20 cellular contexts compared by ENCODE assay signal in genomic region chr20:4022386-4023350, GRCh38. TPM values are rescaled to one million over a fixed set of nuclear protein-coding genes. Genes with fewer than 3 reads are reported as not detected.
A peak's percentile ranks its signal among the peaks of the same experiment; 100 is the strongest.
DNase-seq lines count a peak whose midpoint lies in the region; ATAC-seq and TF ChIP-seq lines count a peak whose summit lies in the region.
"Had no signal": no experiment of that assay in that cellular context is flagged by ENCODE, and none has a peak within 500 bp of the region (broad histone marks: within the 10 kb centered on the region; RNA-seq: fewer than 3 reads in every experiment).

No MANE protein-coding gene starts in this region.

- TF ChIP-seq CTCF in esophagus muscularis mucosa (IDR thresholded peaks at IDR 0.05) (no peak), type B pancreatic cell (conservative IDR thresholded peaks at IDR 0.05) (no peak)

- TF ChIP-seq EP300 in esophagus muscularis mucosa (IDR thresholded peaks at IDR 0.05), result no peak

- no peak overlapping the region for H2BK15ac ChIP-seq in mesenchymal stem cell (ENCODE audit: low read depth, poor library complexity, severe bottlenecking)

- H3K9me3 ChIP-seq in esophagus muscularis mucosa (no peaks in the 10 kb centered on the region), mesenchymal stem cell (ENCODE audit: control insufficient read depth, low read length) (peaks cover 6% of the 10 kb centered on the region)
- H3K9me3 ChIP-seq: colonic mucosa, testis had no signal

- no peak overlapping the region for H4K91ac ChIP-seq in mesenchymal stem cell (ENCODE audit: low read length)

- H3K9ac ChIP-seq in mesenchymal stem cell (ENCODE audit: low read length), result peak overlapping the region; percentile 83

- no peak overlapping the region for H2BK5ac ChIP-seq in mesenchymal stem cell (ENCODE audit: low read depth, low read length, poor library complexity, severe bottlenecking)

- H3K4me3 Mint-ChIP-seq in type B pancreatic cell, result peak overlapping the region; percentile 26
- no peak overlapping the region for H3K4me3 Mint-ChIP-seq in activated T-helper 2 cell treated with anti-CD3 and anti-CD28 coated beads, Interferon-gamma antibody, Interleukin-2, Interleukin-4, amounts not matched to agents 10 μg/mL and 5 μg/mL and 100 μg/mL, durations not matched to agents 14 hours and 24 hours and 36 hours (ENCODE audit: low read depth)
- H3K4me3 Mint-ChIP-seq: activated CD8-positive, alpha-beta T cell treated with anti-CD3 and anti-CD28 coated beads, Interleukin-2, amount 10 ng/mL, durations not matched to agents 7 days and 5 days; activated T-helper 17 cell treated with anti-CD3 and anti-CD28 coated beads, Interleukin-2, amount 50 U/mL, for 72 hours; CD4-positive, alpha-beta T cell had no signal

- no peak overlapping the region for H2BK120ac ChIP-seq in mesenchymal stem cell (ENCODE audit: low read depth, low read length)

- H3K27ac Mint-ChIP-seq in type B pancreatic cell, result peak overlapping the region; percentile 2
- no peak overlapping the region for H3K27ac Mint-ChIP-seq in activated T-helper 2 cell treated with anti-CD3 and anti-CD28 coated beads, Interferon-gamma antibody, Interleukin-2, Interleukin-4, amounts not matched to agents 10 μg/mL and 5 μg/mL and 100 μg/mL, durations not matched to agents 14 hours and 24 hours and 36 hours
- H3K27ac Mint-ChIP-seq: activated CD8-positive, alpha-beta T cell treated with anti-CD3 and anti-CD28 coated beads, Interleukin-2, amount 10 ng/mL, durations not matched to agents 7 days and 5 days; activated T-helper 17 cell treated with anti-CD3 and anti-CD28 coated beads, Interleukin-2, amount 50 U/mL, for 72 hours; CD4-positive, alpha-beta T cell had no signal

- H3K36me3 ChIP-seq in esophagus muscularis mucosa, result no peaks in the 10 kb centered on the region
- no peaks in the 10 kb centered on the region for H3K36me3 ChIP-seq in mesenchymal stem cell (ENCODE audit: control insufficient read depth in 1 of 2, insufficient read depth in 2 of 2, low read depth in 1 of 2, low read length in 2 of 2)
- H3K36me3 ChIP-seq: colonic mucosa, heart left ventricle, MG63 had no signal

- peak overlapping the region in 1 of 2 experiments; percentile 60 for H3K18ac ChIP-seq in mesenchymal stem cell (ENCODE audit: low read depth in 1 of 2, low read length in 2 of 2)

- no peak for TF ChIP-seq POLR2A in esophagus muscularis mucosa (IDR thresholded peaks at IDR 0.05; ENCODE audit: low read depth)

- no peak overlapping the region for H3K14ac ChIP-seq in mesenchymal stem cell (ENCODE audit: low read length in 2 of 2)

- no peaks in the 10 kb centered on the region for H3K79me1 ChIP-seq in mesenchymal stem cell (replicated peaks; ENCODE audit: low read length, poor library complexity, severe bottlenecking)

- H2AK5ac ChIP-seq in mesenchymal stem cell (ENCODE audit: low read length, severe bottlenecking), result no peak overlapping the region

- H3K4me1 ChIP-seq in esophagus muscularis mucosa (peaks cover 0 to 20% (median 10%) of the 10 kb centered on the region in 4 donors), mesenchymal stem cell (ENCODE audit: control insufficient read depth, insufficient read depth, low read depth, low read length) (no peaks in the 10 kb centered on the region)
- H3K4me1 ChIP-seq: colonic mucosa had no signal

- no peak for ATAC-seq in GM21786 (IDR thresholded peaks at IDR 0.05; ENCODE audit: unreplicated experiment)
- ATAC-seq: activated CD8-positive, alpha-beta T cell treated with anti-CD3 and anti-CD28 coated beads, Interleukin-2, amount 10 ng/mL, durations not matched to agents 7 days and 5 days; activated T-helper 17 cell treated with anti-CD3 and anti-CD28 coated beads, Interleukin-2, amount 50 U/mL, for 72 hours had no signal

- H3K23ac ChIP-seq in mesenchymal stem cell (ENCODE audit: low read length in 2 of 2), result no peak overlapping the region

- peak overlapping the region in 1 of 2 experiments; percentile 32 for H3K4ac ChIP-seq in mesenchymal stem cell (ENCODE audit: low read depth in 1 of 2, low read length in 2 of 2)

- no peaks in the 10 kb centered on the region for H3K36me3 Mint-ChIP-seq in type B pancreatic cell
- H3K36me3 Mint-ChIP-seq in activated T-helper 2 cell treated with anti-CD3 and anti-CD28 coated beads, Interferon-gamma antibody, Interleukin-2, Interleukin-4, amounts not matched to agents 10 μg/mL and 5 μg/mL and 100 μg/mL, durations not matched to agents 14 hours and 24 hours and 36 hours (ENCODE audit: low read depth), result no peaks in the 10 kb centered on the region

- no peak overlapping the region for H4K8ac ChIP-seq in mesenchymal stem cell (ENCODE audit: low read length)

- H3K4me3 ChIP-seq in esophagus muscularis mucosa, result no peak overlapping the region
- peak overlapping the region in 1 of 2 experiments; percentile 40 for H3K4me3 ChIP-seq in mesenchymal stem cell (ENCODE audit: insufficient read depth in 1 of 2, low read depth in 1 of 2, low read length in 2 of 2)
- H3K4me3 ChIP-seq: colonic mucosa, heart left ventricle, MG63, testis had no signal

- no peak overlapping the region for H3K4me2 ChIP-seq in mesenchymal stem cell (ENCODE audit: low read length, poor library complexity, severe bottlenecking)

- H2AFZ ChIP-seq in mesenchymal stem cell (ENCODE audit: low read depth, low read length), result peak overlapping the region; percentile 36

- DNase-seq in NCI-H748 (lab: John Stamatoyannopoulos, UW; ENCODE audit: unreplicated experiment) (peak; percentile 39), NCI-H748 treated with DMSO at 0.1 percent for 48 hours (lab: John Stamatoyannopoulos, UW) (no peak), esophagus muscularis mucosa (ENCODE audit: extremely low spot score) (peak; percentile 83), mesenchymal stem cell (no peak), type B pancreatic cell (ENCODE audit: extremely low spot score, unreplicated experiment) (no peak), C1 segment of cervical spinal cord (lab: John Stamatoyannopoulos, UW) (no peak)
- no peak for DNase-seq in activated T-helper 2 cell treated with anti-CD3 and anti-CD28 coated beads, Interferon-gamma antibody, Interleukin-2, Interleukin-4, amounts not matched to agents 10 μg/mL and 5 μg/mL and 100 μg/mL, durations not matched to agents 14 hours and 24 hours and 36 hours (ENCODE audit: low spot score)
- DNase-seq: 8988T; activated CD8-positive, alpha-beta T cell treated with anti-CD3 and anti-CD28 coated beads, Interleukin-2, amount 10 ng/mL, durations not matched to agents 7 days and 5 days; amygdala; CD4-positive, alpha-beta T cell; colonic mucosa; heart left ventricle; NCI-H2081; retina; stimulated activated CD4-positive, alpha-beta T cell treated with anti-CD3 and anti-CD28 coated beads, Interleukin-2, amount 100 ng/mL, for 24 hours; testis had no signal

- peaks cover 4% of the 10 kb centered on the region for H3K27me3 Mint-ChIP-seq in type B pancreatic cell
- H3K27me3 Mint-ChIP-seq in activated T-helper 2 cell treated with anti-CD3 and anti-CD28 coated beads, Interferon-gamma antibody, Interleukin-2, Interleukin-4, amounts not matched to agents 10 μg/mL and 5 μg/mL and 100 μg/mL, durations not matched to agents 14 hours and 24 hours and 36 hours (ENCODE audit: low read depth), result peaks cover 29% of the 10 kb centered on the region
- H3K27me3 Mint-ChIP-seq: CD4-positive, alpha-beta T cell had no signal

- H3K27ac ChIP-seq in esophagus muscularis mucosa (replicated peaks in 1 of 4) (no peak overlapping the region), mesenchymal stem cell (ENCODE audit: low read length, poor library complexity, severe bottlenecking) (no peak overlapping the region)
- H3K27ac ChIP-seq: colonic mucosa had no signal

- H3K4me1 Mint-ChIP-seq in type B pancreatic cell (ENCODE audit: unreplicated experiment), result peaks cover 20% of the 10 kb centered on the region
- H3K4me1 Mint-ChIP-seq in activated T-helper 2 cell treated with anti-CD3 and anti-CD28 coated beads, Interferon-gamma antibody, Interleukin-2, Interleukin-4, amounts not matched to agents 10 μg/mL and 5 μg/mL and 100 μg/mL, durations not matched to agents 14 hours and 24 hours and 36 hours (ENCODE audit: low read depth), result peaks cover 10% of the 10 kb centered on the region
- H3K4me1 Mint-ChIP-seq: activated T-helper 17 cell treated with anti-CD3 and anti-CD28 coated beads, Interleukin-2, amount 50 U/mL, for 72 hours had no signal

- WGBS in esophagus muscularis mucosa, result 54% methylated on average over 7 of the region's 10 CpGs
- WGBS in mesenchymal stem cell, result 75% methylated on average over 6 of the region's 10 CpGs

- no peaks in the 10 kb centered on the region for H3K9me3 Mint-ChIP-seq in type B pancreatic cell
- peaks cover 3% of the 10 kb centered on the region for H3K9me3 Mint-ChIP-seq in activated T-helper 2 cell treated with anti-CD3 and anti-CD28 coated beads, Interferon-gamma antibody, Interleukin-2, Interleukin-4, amounts not matched to agents 10 μg/mL and 5 μg/mL and 100 μg/mL, durations not matched to agents 14 hours and 24 hours and 36 hours
- H3K9me3 Mint-ChIP-seq: activated T-helper 17 cell treated with anti-CD3 and anti-CD28 coated beads, Interleukin-2, amount 50 U/mL, for 72 hours; CD4-positive, alpha-beta T cell had no signal

- intact Hi-C loops in esophagus muscularis mucosa (cut with DNase I), result loop anchor here (5.0 kb wide), 1 partner anchor 40 kb away; no protein-coding TSS in a partner anchor
- intact Hi-C loops in activated T-helper 2 cell treated with anti-CD3 and anti-CD28 coated beads, Interferon-gamma antibody, Interleukin-2, Interleukin-4, amounts not matched to agents 10 μg/mL and 5 μg/mL and 100 μg/mL, durations not matched to agents 14 hours and 24 hours and 36 hours (cut with micrococcal nuclease), result no loop called here

- H3K27me3 ChIP-seq in esophagus muscularis mucosa, result no peaks in the 10 kb centered on the region
- H3K27me3 ChIP-seq in mesenchymal stem cell (ENCODE audit: control insufficient read depth in 1 of 2, insufficient read depth in 1 of 2, low read length in 2 of 2), result peaks cover 0 to 7% of the 10 kb centered on the region in 2 experiments
- H3K27me3 ChIP-seq: colonic mucosa, heart left ventricle, MG63, testis had no signal

- H2BK12ac ChIP-seq in mesenchymal stem cell (ENCODE audit: low read length in 2 of 2), result peak overlapping the region in 1 of 2 experiments; percentile 83

RNA-seq across cellular contexts. Expression of gene RNF24, which starts 7.3 kb away (rescaled TPM):
- 10 to 100 TPM in 3 of 4 donors, 1 to 10 TPM in 1; 10.0 to 26.8 (median 18.0) TPM for total RNA-seq in esophagus muscularis mucosa
- polyA plus RNA-seq in mesenchymal stem cell (2013, experiment 1 of 2), result 57.4 TPM
- 56.4 TPM for polyA plus RNA-seq in mesenchymal stem cell (2013, experiment 2 of 2)
- total RNA-seq in type B pancreatic cell (ENCODE audit: low replicate concordance), result 17.2 and 23.6 TPM in 2 replicates
- 15.8 and 17.7 TPM in 2 replicates for total RNA-seq in activated T-helper 2 cell treated with anti-CD3 and anti-CD28 coated beads, Interferon-gamma antibody, Interleukin-2, Interleukin-4, amounts not matched to agents 10 μg/mL and 5 μg/mL and 100 μg/mL, durations not matched to agents 14 hours and 24 hours and 36 hours

Comparison
In these comparisons a context has a peak if more than half of its experiments do, and no peak if none do; other contexts are left out.
1. DNase-seq: peak in NCI-H748 (single experiment) and esophagus muscularis mucosa (single experiment); none in NCI-H748 treated with DMSO at 0.1 percent for 48 hours (single experiment), mesenchymal stem cell (single experiment), type B pancreatic cell (single experiment), C1 segment of cervical spinal cord (0 of 14) and activated T-helper 2 cell treated with anti-CD3 and anti-CD28 coated beads, Interferon-gamma antibody, Interleukin-2, Interleukin-4, amounts not matched to agents 10 μg/mL and 5 μg/mL and 100 μg/mL, durations not matched to agents 14 hours and 24 hours and 36 hours (single experiment).